In the genomic region with DNA sequence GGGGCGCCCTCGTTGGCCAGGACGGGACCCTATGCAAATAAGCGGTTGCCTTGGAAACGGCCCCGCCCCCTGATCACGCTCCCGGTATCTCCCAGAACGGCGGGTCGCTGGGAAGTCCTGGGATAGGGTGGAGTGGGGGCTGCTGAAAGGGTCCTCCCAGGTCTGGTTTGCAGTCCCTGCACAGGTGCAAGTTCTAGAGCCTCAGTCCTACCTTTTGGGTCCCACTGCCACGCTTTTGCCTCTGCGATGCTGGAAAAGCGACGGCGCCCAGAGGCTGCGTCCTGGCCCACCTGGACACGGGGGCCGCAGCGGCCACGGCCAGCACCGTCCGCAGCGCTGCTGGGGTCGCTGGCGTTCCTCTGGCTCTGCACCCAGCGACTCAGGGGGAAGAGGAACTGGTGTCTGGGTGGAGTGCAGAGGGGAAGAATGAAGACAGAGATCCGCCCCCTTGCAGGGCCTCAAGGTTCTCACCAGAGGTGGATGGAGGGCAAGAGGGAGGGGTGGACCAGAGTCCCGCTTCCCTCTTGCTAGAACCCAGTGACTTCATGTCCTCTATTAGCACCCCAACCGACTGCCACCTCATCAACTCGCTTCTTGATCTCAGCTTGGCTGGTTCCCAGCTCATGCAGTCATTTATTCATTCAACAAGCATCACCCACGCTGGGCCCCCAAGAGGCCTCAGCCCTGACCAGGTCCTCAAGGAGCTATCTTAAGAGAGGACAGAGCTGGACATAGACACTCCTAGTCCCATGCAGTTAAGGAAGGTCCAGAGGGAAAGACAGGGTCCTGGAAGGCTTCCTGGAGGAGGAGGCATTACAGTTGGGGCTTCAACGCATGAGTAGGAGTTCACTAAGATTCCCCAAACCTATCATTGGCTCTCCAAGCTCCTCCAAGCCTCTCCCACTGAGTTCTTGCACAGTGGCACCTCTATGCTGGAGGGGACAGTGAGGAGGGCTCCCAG, we compare ENCODE assay signal across 10 cellular contexts. TPM values are rescaled to one million over a fixed set of nuclear protein-coding genes. Genes with fewer than 3 reads are reported as not detected.
DNase-seq lines count a peak whose midpoint lies in the region; ATAC-seq and TF ChIP-seq lines count a peak whose summit lies in the region.
"Had no signal": no experiment of that assay in that cellular context is flagged by ENCODE, and none has a peak within 500 bp of the region (broad histone marks: within the 10 kb centered on the region; RNA-seq: fewer than 3 reads in every experiment).

A gene (minus strand): TSS at position 381 of the 961 bp plus-strand sequence. CDS start 659 bp downstream, outside the sequence.

- TF ChIP-seq CTCF in C4-2B (conservative IDR thresholded peaks at IDR 0.05), result no peak
- TF ChIP-seq CTCF in mammary epithelial cell (conservative IDR thresholded peaks at IDR 0.05 in 1 of 2, IDR thresholded peaks at IDR 0.05 in 1 of 2; ENCODE audit: extremely low read depth in 1 of 2, insufficient read depth in 1 of 2, low read depth in 1 of 2, low read length in 2 of 2), result no peak
- TF ChIP-seq CTCF in PC-3 (conservative IDR thresholded peaks at IDR 0.05; ENCODE audit: low read depth, low read length), result no peak

- H3K27me3 ChIP-seq in HUES64 (ENCODE audit: insufficient read depth, low read length), result no peaks in the 10 kb centered on the region
- H3K27me3 ChIP-seq in mammary epithelial cell (ENCODE audit: insufficient read depth, low read length), result no peaks in the 10 kb centered on the region
- no peaks in the 10 kb centered on the region for H3K27me3 ChIP-seq in PC-3 (ENCODE audit: low read length)

- in situ Hi-C loops in mammary epithelial cell (cut with MboI; ENCODE audit: low sequenced_read_pairs in 2 of 2), result no loop called here

- no peaks in the 10 kb centered on the region for H3K4me1 ChIP-seq in HUES64 (ENCODE audit: insufficient read depth, low read length)
- H3K4me1 ChIP-seq in mammary epithelial cell (ENCODE audit: insufficient read depth, low read length), result peaks cover 3% of the 10 kb centered on the region
- H3K4me1 ChIP-seq in PC-3 (ENCODE audit: insufficient read depth, low read length), result peaks cover 10% of the 10 kb centered on the region; the same call in 1 of the 2 replicates
- H3K4me1 ChIP-seq: ascending aorta had no signal

- H3K27ac ChIP-seq in C4-2B (peak within 1 kb of the TSS; percentile 43; the same call in 1 of the 2 replicates), HUES64 (ENCODE audit: low read depth, low read length) (no peak within 1 kb of the TSS), mammary epithelial cell (ENCODE audit: insufficient read depth, low read depth, low read length) (no peak within 1 kb of the TSS), PC-3 (ENCODE audit: low read length) (no peak within 1 kb of the TSS)
- H3K27ac ChIP-seq: ascending aorta had no signal

- dilution Hi-C loops in mammary epithelial cell (cut with HindIII; ENCODE audit: low sequenced_read_pairs), result loop anchor here (10.0 kb wide), 5 partner anchors 63 to 357 kb away; no protein-coding TSS in a partner anchor

- CTCF ChIA-PET in mammary epithelial cell (lab: Charles Lee; ENCODE audit: low non-redundant PET), result no interaction called here
- CTCF ChIA-PET in PC-3 (lab: Charles Lee), result no interaction called here

- H3K9me3 ChIP-seq in HUES64 (ENCODE audit: insufficient read depth, low read depth, low read length) (no peaks in the 10 kb centered on the region), mammary epithelial cell (replicated peaks; ENCODE audit: insufficient read depth, low read length) (no peaks in the 10 kb centered on the region), PC-3 (ENCODE audit: low read length) (no peaks in the 10 kb centered on the region)
- H3K9me3 ChIP-seq: ascending aorta had no signal

- peak within 1 kb of the TSS; percentile 23 for H2AFZ ChIP-seq in mammary epithelial cell (ENCODE audit: low read depth, low read length)
- no peak within 1 kb of the TSS for H2AFZ ChIP-seq in PC-3 (ENCODE audit: low read length)

- H4K20me1 ChIP-seq in mammary epithelial cell (ENCODE audit: insufficient read depth, low read length) (no peaks in the 10 kb centered on the region), PC-3 (ENCODE audit: low read length) (no peaks in the 10 kb centered on the region)

- H3K36me3 ChIP-seq in HUES64 (ENCODE audit: insufficient read depth, low read length), result no peaks in the 10 kb centered on the region
- H3K36me3 ChIP-seq in mammary epithelial cell (ENCODE audit: insufficient read depth, low read length), result no peaks in the 10 kb centered on the region
- H3K36me3 ChIP-seq in PC-3 (ENCODE audit: low read depth, low read length), result no peaks in the 10 kb centered on the region
- H3K36me3 ChIP-seq: ascending aorta had no signal

- intact Hi-C loops in mammary epithelial cell (cut with micrococcal nuclease) (no loop called here), PC-3 (cut with micrococcal nuclease) (no loop called here)

- no peaks in the 10 kb centered on the region for H3K9me2 ChIP-seq in PC-3 (replicated peaks; ENCODE audit: low read length)

- WGBS in HUES64, result 36% methylated on average over 33 of the region's 33 CpGs
- 15% methylated on average over 29 of the region's 33 CpGs for WGBS in mammary epithelial cell (ENCODE audit: low coverage, missing lambda C conversion rate)

- H3F3A ChIP-seq in PC-3 (ENCODE audit: low read length, unreplicated experiment), result no peaks in the 10 kb centered on the region

- no peak for ATAC-seq in PC-3

- POLR2A ChIA-PET in PC-3 (lab: Charles Lee; ENCODE audit: unreplicated experiment), result no interaction called here

- no peak within 1 kb of the TSS for H3K4me2 ChIP-seq in mammary epithelial cell (ENCODE audit: insufficient read depth, low read depth, low read length)
- no peak within 1 kb of the TSS for H3K4me2 ChIP-seq in PC-3 (ENCODE audit: low read length)

- DNase-seq in mammary epithelial cell (no peak), midbrain (lab: John Stamatoyannopoulos, UW) (peak; percentile 4), superior temporal gyrus (ENCODE audit: extremely low spot score) (no peak), PC-3 (no peak), T-helper 2 cell (no peak)
- DNase-seq in activated naive CD4-positive, alpha-beta T cell (lab: John Stamatoyannopoulos, UW), result no peak

- H3K9ac ChIP-seq in HUES64 (ENCODE audit: low read depth, low read length) (no peak within 1 kb of the TSS), mammary epithelial cell (ENCODE audit: insufficient read depth, low read length) (no peak within 1 kb of the TSS), PC-3 (ENCODE audit: low read length) (no peak within 1 kb of the TSS)

- BruUV-seq in mammary epithelial cell (replicated peaks; lab: Mats Ljungman, UMichigan), result no TSS peak
- BruUV-seq in PC-3 (replicated peaks; lab: Mats Ljungman, UMichigan), result no TSS peak

- H3K4me3 ChIP-seq in HUES64 (ENCODE audit: low read length) (peak within 1 kb of the TSS; percentile 33), mammary epithelial cell (replicated peaks in 1 of 3; ENCODE audit: insufficient read depth in 1 of 3, low read depth in 2 of 3, low read length in 3 of 3) (no peak within 1 kb of the TSS), PC-3 (ENCODE audit: low read length) (no peak within 1 kb of the TSS)

- H3K79me2 ChIP-seq in mammary epithelial cell (ENCODE audit: insufficient read depth, low read length) (no peaks in the 10 kb centered on the region), PC-3 (ENCODE audit: low read length) (no peaks in the 10 kb centered on the region)

RNA-seq across cellular contexts. Expression of the gene that starts here (rescaled TPM):
- 0.10 TPM for polyA plus RNA-seq in HUES64 (2013, experiment 1 of 2)
- polyA plus RNA-seq in HUES64 (2013, experiment 2 of 2), result not detected
- not detected for total RNA-seq in mammary epithelial cell
- not detected for polyA plus RNA-seq in mammary epithelial cell
- not detected for polyA minus RNA-seq in mammary epithelial cell
- not detected in 2 replicates for total RNA-seq in PC-3 (2014; rRNA removed)
- polyA plus RNA-seq: neural cell had no signal
